Comparison of ENCODE assay signal across 27 cellular contexts in the genomic region with DNA sequence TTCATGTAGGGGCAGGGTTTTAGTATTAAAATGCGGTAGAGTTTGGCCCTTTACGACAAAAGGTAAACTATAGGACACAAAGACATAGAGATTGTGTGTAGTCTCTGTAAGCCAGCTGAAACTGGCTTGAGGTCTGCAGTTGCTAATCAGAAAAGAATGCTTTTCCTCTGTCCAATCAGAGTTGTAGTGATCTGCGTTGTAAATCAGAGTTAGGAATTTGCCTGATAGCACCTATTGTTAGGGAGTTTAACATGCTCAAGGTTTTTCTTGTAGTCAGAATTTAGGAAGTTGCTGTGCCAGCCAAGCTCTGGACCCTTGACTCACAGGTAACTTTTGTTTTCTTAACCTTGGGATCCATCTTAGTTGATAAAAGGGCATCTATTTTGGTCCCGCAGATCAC.
DNase-seq lines count a peak whose midpoint lies in the region; ATAC-seq, FAIRE-seq and TF ChIP-seq lines count a peak whose summit lies in the region.
"Had no signal": no experiment of that assay in that cellular context is flagged by ENCODE, and none has a peak within 500 bp of the region (broad histone marks: within the 10 kb centered on the region; RNA-seq: fewer than 3 reads in every experiment).

No MANE protein-coding gene starts in this region.

- H3K4me3 ChIP-seq in endodermal cell (ENCODE audit: low read length): peak overlapping the region; percentile 54
- H3K4me3 ChIP-seq: gastrocnemius medialis, psoas muscle, transverse colon had no signal

- peaks cover 17% of the 10 kb centered on the region for H3K9me3 ChIP-seq in endodermal cell (ENCODE audit: control insufficient read depth, low read length)
- H3K9me3 ChIP-seq: gastrocnemius medialis, psoas muscle, transverse colon had no signal

- peak overlapping the region; percentile 20 for H3K27ac Mint-ChIP-seq in endodermal cell
- H3K27ac Mint-ChIP-seq: activated naive CD8-positive, alpha-beta T cell treated with anti-CD3 and anti-CD28 coated beads for 36 hours; activated T-helper 17 cell treated with anti-CD3 and anti-CD28 coated beads, Interleukin-2, amount 50 U/mL, for 72 hours; CD8-positive, alpha-beta T cell had no signal

- peaks cover 47% of the 10 kb centered on the region for H3K4me1 Mint-ChIP-seq in endodermal cell
- H3K4me1 Mint-ChIP-seq: activated naive CD8-positive, alpha-beta T cell treated with anti-CD3 and anti-CD28 coated beads for 36 hours had no signal

- no peak overlapping the region for H3K9ac ChIP-seq in endodermal cell (ENCODE audit: extremely low read depth, low read length, poor library complexity, severe bottlenecking)

- H3K36me3 Mint-ChIP-seq in endodermal cell (ENCODE audit: low read depth): peaks cover 6% of the 10 kb centered on the region
- H3K36me3 Mint-ChIP-seq: activated naive CD8-positive, alpha-beta T cell treated with anti-CD3 and anti-CD28 coated beads for 36 hours; CD8-positive, alpha-beta T cell had no signal

- TF ChIP-seq CTCF in endodermal cell (conservative IDR thresholded peaks at IDR 0.05): no peak

- no peak overlapping the region for H3K27ac ChIP-seq in endodermal cell (ENCODE audit: low read depth, low read length)
- H3K27ac ChIP-seq: gastrocnemius medialis, psoas muscle, transverse colon had no signal

- no peak for FAIRE-seq in urothelium cell line (lab: Jason Lieb, UNC)
- FAIRE-seq: HepG2, keratinocyte had no signal

- no peaks in the 10 kb centered on the region for H3K36me3 ChIP-seq in endodermal cell (ENCODE audit: control insufficient read depth, insufficient read depth, low read length)
- H3K36me3 ChIP-seq: gastrocnemius medialis, transverse colon had no signal

- peaks cover 18% of the 10 kb centered on the region for H3K9me3 Mint-ChIP-seq in endodermal cell
- H3K9me3 Mint-ChIP-seq: activated T-helper 17 cell treated with anti-CD3 and anti-CD28 coated beads, Interleukin-2, amount 50 U/mL, for 72 hours; CD8-positive, alpha-beta T cell had no signal

- H3K4me1 ChIP-seq in endodermal cell (ENCODE audit: control insufficient read depth, insufficient read depth, low read length): peaks cover 3% of the 10 kb centered on the region
- H3K4me1 ChIP-seq: psoas muscle had no signal

- H3K27me3 Mint-ChIP-seq in endodermal cell (ENCODE audit: insufficient read depth): no peaks in the 10 kb centered on the region
- H3K27me3 Mint-ChIP-seq: activated naive CD8-positive, alpha-beta T cell treated with anti-CD3 and anti-CD28 coated beads for 36 hours had no signal

- 74 to 91% methylated on average over 4 of the region's 4 CpGs for WGBS in endodermal cell (ENCODE audit: insufficient coverage in 1 of 2, insufficient read length in 1 of 2), 2 experiments

- no peaks in the 10 kb centered on the region for H3K27me3 ChIP-seq in endodermal cell (ENCODE audit: control insufficient read depth, insufficient read depth, low read length, poor library complexity, severe bottlenecking)
- H3K27me3 ChIP-seq: gastrocnemius medialis, transverse colon had no signal

- H3K4me3 Mint-ChIP-seq in endodermal cell: no peak overlapping the region
- H3K4me3 Mint-ChIP-seq: activated naive CD8-positive, alpha-beta T cell treated with anti-CD3 and anti-CD28 coated beads for 36 hours; activated T-helper 17 cell treated with anti-CD3 and anti-CD28 coated beads, Interleukin-2, amount 50 U/mL, for 72 hours; CD8-positive, alpha-beta T cell; neural crest cell had no signal

- ATAC-seq in HG03457 (IDR thresholded peaks at IDR 0.05; ENCODE audit: unreplicated experiment) (no peak), GM19467 (IDR thresholded peaks at IDR 0.05; ENCODE audit: unreplicated experiment) (no peak)
- ATAC-seq: activated T-helper 17 cell treated with anti-CD3 and anti-CD28 coated beads, Interleukin-2, amount 50 U/mL, for 72 hours; CD8-positive, alpha-beta T cell; gastrocnemius medialis; HepG2; psoas muscle had no signal

- DNase-seq in NCI-H226: peak; percentile 40
- no peak for DNase-seq in endodermal cell
- peak; percentile 3 for DNase-seq in iris pigment epithelial cell (ENCODE audit: low read depth)
- DNase-seq in urothelium cell line (ENCODE audit: low spot score): peak; percentile 21
- DNase-seq in NCI-H2227 treated with DMSO at 0.1 percent for 48 hours (lab: John Stamatoyannopoulos, UW): no peak
- DNase-seq in NCI-H1417 (lab: John Stamatoyannopoulos, UW): no peak
- DNase-seq: activated CD8-positive, alpha-beta memory T cell treated with anti-CD3 and anti-CD28 coated beads, Interleukin-2, amount 50 U/mL, for 4 hours; activated naive CD8-positive, alpha-beta T cell treated with anti-CD3 and anti-CD28 coated beads for 36 hours; CD8-positive, alpha-beta T cell; DMS153; erythroblast; gastrocnemius medialis; GDM1; HCEC 1CT; hypothalamus; NCI-H1092; NCI-H2029 treated with DMSO at 0.1 percent for 48 hours; NCI-H446 treated with DMSO at 0.1 percent for 48 hours; psoas muscle; Right ventricle myocardium superior; transverse colon had no signal

Comparison
In these comparisons a context has a peak if more than half of its experiments do, and no peak if none do; other contexts are left out.
1. DNase-seq: peak in NCI-H226 (single experiment), iris pigment epithelial cell (single experiment) and urothelium cell line (single experiment); none in endodermal cell (single experiment), NCI-H2227 treated with DMSO at 0.1 percent for 48 hours (single experiment) and NCI-H1417 (0 of 3).